ENCODE assay signal across 18 cellular contexts in the genomic region with DNA sequence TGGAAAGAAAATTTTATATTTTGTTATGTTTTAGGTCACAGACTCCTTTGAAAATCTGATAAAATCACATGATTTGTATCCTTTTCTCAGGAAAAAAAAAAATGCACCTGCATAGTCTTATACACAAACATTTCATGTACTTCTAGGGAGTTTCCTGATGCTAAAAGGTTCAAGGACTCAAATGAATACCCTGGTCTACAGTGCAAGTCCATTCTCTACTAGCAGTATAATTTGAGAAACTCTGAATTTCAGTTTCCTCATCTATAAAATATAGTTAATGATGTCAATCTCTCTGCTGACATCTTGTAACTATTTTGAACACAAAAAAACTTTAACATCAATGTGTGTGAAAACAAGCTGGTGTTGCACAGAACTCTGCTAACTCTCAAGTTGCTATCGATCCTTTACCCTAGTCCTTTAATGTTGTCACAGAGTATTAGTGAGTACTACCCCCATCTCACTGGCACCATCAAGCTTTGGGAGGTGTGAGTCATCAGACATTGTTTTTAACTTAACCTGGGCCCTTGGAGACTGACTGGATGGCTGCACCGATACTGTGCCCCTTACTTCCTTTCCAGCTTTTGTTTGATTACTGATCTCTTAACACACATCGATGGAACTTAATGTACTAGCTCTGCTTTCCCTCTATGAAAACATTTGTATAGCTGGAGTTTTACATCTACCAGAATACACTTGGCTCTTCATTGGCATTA.
DNase-seq lines count a peak whose midpoint lies in the region; ATAC-seq, FAIRE-seq and TF ChIP-seq lines count a peak whose summit lies in the region.
"Had no signal": no experiment of that assay in that cellular context is flagged by ENCODE, and none has a peak within 500 bp of the region (broad histone marks: within the 10 kb centered on the region; RNA-seq: fewer than 3 reads in every experiment).

No MANE protein-coding gene starts in this region.

- CTCF ChIA-PET in activated B cell treated with CpG ODN at 0.5 μM for 24 hours (lab: Charles Lee), result no interaction called here

- no peak overlapping the region for H3K4me3 Mint-ChIP-seq in stimulated activated naive CD8-positive, alpha-beta T cell treated with anti-CD3 and anti-CD28 coated beads, Interleukin-15, amount 100 ng/mL, for 72 hours
- H3K4me3 Mint-ChIP-seq in activated B cell treated with CpG ODN at 0.5 μM for 24 hours, result peak overlapping the region; percentile 4
- H3K4me3 Mint-ChIP-seq: activated CD4-positive, alpha-beta T cell treated with anti-CD3 and anti-CD28 coated beads for 36 hours; dendritic cell treated with granulocyte-macrophage colony-stimulating factor and Interleukin-4, amounts not matched to agents 40 ng/mL and 50 ng/mL, for 4 days; mesothelial cell of epicardium; T-helper 17 cell had no signal

- intact Hi-C loops in activated B cell treated with CpG ODN at 0.5 μM for 24 hours (cut with micrococcal nuclease), result loop anchor here (2.0 kb wide), 1 partner anchor 13 kb away; no protein-coding TSS in a partner anchor

- no peaks in the 10 kb centered on the region for H3K27me3 Mint-ChIP-seq in stimulated activated naive CD8-positive, alpha-beta T cell treated with anti-CD3 and anti-CD28 coated beads, Interleukin-15, amount 100 ng/mL, for 72 hours
- H3K27me3 Mint-ChIP-seq in activated B cell treated with CpG ODN at 0.5 μM for 24 hours, result no peaks in the 10 kb centered on the region
- H3K27me3 Mint-ChIP-seq: activated CD4-positive, alpha-beta T cell treated with anti-CD3 and anti-CD28 coated beads for 36 hours; dendritic cell treated with granulocyte-macrophage colony-stimulating factor and Interleukin-4, amounts not matched to agents 40 ng/mL and 50 ng/mL, for 4 days; T-helper 17 cell had no signal

- peak; percentile 40 for ATAC-seq in stimulated activated naive CD8-positive, alpha-beta T cell treated with anti-CD3 and anti-CD28 coated beads, Interleukin-15, Interleukin-2, amounts not matched to agents 100 U/mL and 50 U/mL, for 24 hours
- ATAC-seq in stimulated activated naive CD8-positive, alpha-beta T cell treated with anti-CD3 and anti-CD28 coated beads, Interleukin-15, amount 100 ng/mL, for 72 hours, result no peak
- ATAC-seq in HG02642 (IDR thresholded peaks at IDR 0.05; ENCODE audit: poor library complexity, unreplicated experiment), result peak; percentile 62
- peak; percentile 92 for ATAC-seq in activated B cell treated with CpG ODN at 0.5 μM for 24 hours (ENCODE audit: low read depth)
- ATAC-seq in HG03139 (IDR thresholded peaks at IDR 0.05; ENCODE audit: unreplicated experiment), result no peak
- ATAC-seq: activated CD4-positive, alpha-beta T cell treated with anti-CD3 and anti-CD28 coated beads for 36 hours; T-helper 17 cell had no signal

- H3K4me1 Mint-ChIP-seq in stimulated activated naive CD8-positive, alpha-beta T cell treated with anti-CD3 and anti-CD28 coated beads, Interleukin-15, amount 100 ng/mL, for 72 hours, result no peaks in the 10 kb centered on the region
- H3K4me1 Mint-ChIP-seq in activated B cell treated with CpG ODN at 0.5 μM for 24 hours, result peaks cover 33% of the 10 kb centered on the region
- H3K4me1 Mint-ChIP-seq: activated CD4-positive, alpha-beta T cell treated with anti-CD3 and anti-CD28 coated beads for 36 hours; T-helper 17 cell had no signal

- peaks cover 5% of the 10 kb centered on the region for H3K36me3 Mint-ChIP-seq in activated B cell treated with CpG ODN at 0.5 μM for 24 hours (ENCODE audit: low read depth)

- no peak overlapping the region for H3K27ac Mint-ChIP-seq in stimulated activated naive CD8-positive, alpha-beta T cell treated with anti-CD3 and anti-CD28 coated beads, Interleukin-15, amount 100 ng/mL, for 72 hours
- H3K27ac Mint-ChIP-seq in activated B cell treated with CpG ODN at 0.5 μM for 24 hours, result peak overlapping the region; percentile 9
- H3K27ac Mint-ChIP-seq: activated CD4-positive, alpha-beta T cell treated with anti-CD3 and anti-CD28 coated beads for 36 hours; dendritic cell treated with granulocyte-macrophage colony-stimulating factor and Interleukin-4, amounts not matched to agents 40 ng/mL and 50 ng/mL, for 4 days; mesothelial cell of epicardium; T-helper 17 cell had no signal

- POLR2A ChIA-PET in activated B cell treated with CpG ODN at 0.5 μM for 24 hours (lab: Charles Lee), result interaction anchor here (0.6 to 1.0 kb wide), 2 partner anchors 28 to 203 kb away, joined by 3 to 7 read pairs; no protein-coding TSS in a partner anchor

- no peak for TF ChIP-seq CTCF in activated B cell treated with CpG ODN at 0.5 μM for 24 hours (IDR thresholded peaks at IDR 0.05)

- H3K9me3 Mint-ChIP-seq in stimulated activated naive CD8-positive, alpha-beta T cell treated with anti-CD3 and anti-CD28 coated beads, Interleukin-15, amount 100 ng/mL, for 72 hours, result peaks cover 0 to 23% of the 10 kb centered on the region in 2 donors
- peaks cover 7% of the 10 kb centered on the region for H3K9me3 Mint-ChIP-seq in activated B cell treated with CpG ODN at 0.5 μM for 24 hours
- H3K9me3 Mint-ChIP-seq: dendritic cell treated with granulocyte-macrophage colony-stimulating factor and Interleukin-4, amounts not matched to agents 40 ng/mL and 50 ng/mL, for 4 days had no signal

- no peak for FAIRE-seq in urothelium cell line (lab: Jason Lieb, UNC)

- no peak for DNase-seq in stimulated activated naive CD8-positive, alpha-beta T cell treated with anti-CD3 and anti-CD28 coated beads, Interleukin-15, Interleukin-2, amounts not matched to agents 100 U/mL and 50 U/mL, for 24 hours
- DNase-seq in stimulated activated naive CD8-positive, alpha-beta T cell treated with anti-CD3 and anti-CD28 coated beads, Interleukin-15, amount 100 ng/mL, for 72 hours, result no peak
- DNase-seq in activated B cell treated with CpG ODN at 0.5 μM for 24 hours (no peak), urothelium cell line (ENCODE audit: low spot score) (peak; percentile 21), NCI-H1092 treated with DMSO at 0.1 percent for 48 hours (lab: John Stamatoyannopoulos, UW) (no peak), NCI-H146 treated with DMSO at 0.1 percent for 48 hours (lab: John Stamatoyannopoulos, UW; ENCODE audit: unreplicated experiment) (no peak)
- DNase-seq: activated CD4-positive, alpha-beta T cell treated with anti-CD3 and anti-CD28 coated beads for 36 hours; amygdala; Caco-2; MV-4-11; NCI-H510A; ovary; stimulated activated CD4-positive, alpha-beta T cell treated with anti-CD3 and anti-CD28 coated beads, Interleukin-12 subunit alpha, Interleukin-12 subunit beta, amount 100 ng/mL, for 4 hours; T-helper 17 cell had no signal

Comparison
In these comparisons a context has a peak if more than half of its experiments do, and no peak if none do; other contexts are left out.
1. ATAC-seq: peak in stimulated activated naive CD8-positive, alpha-beta T cell treated with anti-CD3 and anti-CD28 coated beads, Interleukin-15, Interleukin-2, amounts not matched to agents 100 U/mL and 50 U/mL, for 24 hours (single experiment), HG02642 (single experiment) and activated B cell treated with CpG ODN at 0.5 μM for 24 hours (single experiment); none in stimulated activated naive CD8-positive, alpha-beta T cell treated with anti-CD3 and anti-CD28 coated beads, Interleukin-15, amount 100 ng/mL, for 72 hours (single experiment) and HG03139 (single experiment).